ENCODE assay signal across 9 cellular contexts in the genomic region with DNA sequence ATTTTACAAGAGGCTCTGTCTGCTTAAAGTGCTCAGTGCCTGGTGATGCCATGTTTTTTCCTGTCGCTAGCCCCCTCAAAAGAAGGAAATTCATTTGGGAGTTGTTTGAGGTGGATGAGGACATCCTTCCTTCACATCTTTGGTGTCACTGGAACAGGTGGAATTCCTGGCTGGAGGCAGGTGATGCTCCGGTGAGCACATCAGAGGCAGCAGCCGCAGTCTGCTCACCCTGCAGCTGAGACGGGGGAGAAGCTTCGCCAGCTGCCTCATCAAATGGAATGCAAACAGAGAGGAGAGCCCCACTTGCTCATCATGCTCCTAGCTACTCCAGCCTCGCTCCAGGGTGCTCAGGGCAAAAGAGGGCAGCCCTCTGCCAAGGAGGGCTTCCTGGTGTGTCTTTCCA.
DNase-seq lines count a peak whose midpoint lies in the region; ATAC-seq, FAIRE-seq and TF ChIP-seq lines count a peak whose summit lies in the region.
"Had no signal": no experiment of that assay in that cellular context is flagged by ENCODE, and none has a peak within 500 bp of the region (broad histone marks: within the 10 kb centered on the region; RNA-seq: fewer than 3 reads in every experiment).

No MANE protein-coding gene starts in this region.

- H3F3A ChIP-seq in smooth muscle cell (ENCODE audit: low read depth) = peaks cover 10% of the 10 kb centered on the region

- WGBS in smooth muscle cell (ENCODE audit: low lambda C conversion rate) = 33% methylated on average over 6 of the region's 6 CpGs

- TF ChIP-seq CTCF in foreskin fibroblast (IDR thresholded peaks at IDR 0.05; ENCODE audit: low read depth, low read length) (no peak), smooth muscle cell (IDR thresholded peaks at IDR 0.05; ENCODE audit: borderline replicate concordance, insufficient read depth, poor library complexity, severe bottlenecking) (no peak)

- H4K20me1 ChIP-seq in smooth muscle cell (ENCODE audit: low read depth) = no peaks in the 10 kb centered on the region

- H3K4me2 ChIP-seq in smooth muscle cell = peak overlapping the region; percentile 52

- DNase-seq in HCEC 1CT = peak; percentile 85
- peak; percentile 85 for DNase-seq in RCC 7860 (ENCODE audit: low spot score)
- DNase-seq in foreskin fibroblast = peak; percentile 65 to 66
- DNase-seq in smooth muscle cell (lab: John Stamatoyannopoulos, UW; ENCODE audit: unreplicated experiment) = no peak
- no peak for DNase-seq in hypothalamus (lab: John Stamatoyannopoulos, UW)
- DNase-seq: amygdala had no signal

- H3K4me1 ChIP-seq in smooth muscle cell (ENCODE audit: low read depth) = peaks cover 23% of the 10 kb centered on the region

- H3K27ac ChIP-seq in smooth muscle cell (ENCODE audit: low read depth) = peak overlapping the region; percentile 92

- no peaks in the 10 kb centered on the region for H3K27me3 ChIP-seq in smooth muscle cell (ENCODE audit: low read depth)

- H3K79me2 ChIP-seq in smooth muscle cell (ENCODE audit: low read depth) = no peaks in the 10 kb centered on the region

- ATAC-seq in GM21576 (IDR thresholded peaks at IDR 0.05; ENCODE audit: unreplicated experiment) = no peak
- no peak for ATAC-seq in GM19452 (IDR thresholded peaks at IDR 0.05; ENCODE audit: unreplicated experiment)
- no peak for ATAC-seq in GM19455 (IDR thresholded peaks at IDR 0.05; ENCODE audit: unreplicated experiment)

- FAIRE-seq in RCC 7860 (lab: Jason Lieb, UNC) = no peak

- peak overlapping the region; percentile 78 for H3K9ac ChIP-seq in smooth muscle cell (ENCODE audit: low read depth)

- no peak overlapping the region for H2AFZ ChIP-seq in smooth muscle cell (ENCODE audit: low read depth)

- H3K36me3 ChIP-seq in smooth muscle cell (ENCODE audit: low read depth) = no peaks in the 10 kb centered on the region

- no peaks in the 10 kb centered on the region for H3K9me3 ChIP-seq in smooth muscle cell (replicated peaks; ENCODE audit: low read depth)

- H3K4me3 ChIP-seq in foreskin fibroblast (ENCODE audit: low read depth in 1 of 2, low read length in 2 of 2) (peak overlapping the region in 1 of 2 donors; percentile 4), smooth muscle cell (no peak overlapping the region)

Comparison
In these comparisons a context has a peak if more than half of its experiments do, and no peak if none do; other contexts are left out.
1. DNase-seq: peak in HCEC 1CT (single experiment), RCC 7860 (single experiment) and foreskin fibroblast (2 of 2); none in smooth muscle cell (single experiment) and hypothalamus (0 of 51).